10 cellular contexts compared by ENCODE assay signal in genomic region chr1:178371236-178371635, GRCh38.
DNase-seq lines count a peak whose midpoint lies in the region; TF ChIP-seq lines count a peak whose summit lies in the region.
"Had no signal": no experiment of that assay in that cellular context is flagged by ENCODE, and none has a peak within 500 bp of the region (broad histone marks: within the 10 kb centered on the region; RNA-seq: fewer than 3 reads in every experiment).

No MANE protein-coding gene starts in this region.

- no CpG with 5 or more reads among the region's 6 CpGs for WGBS in neuronal stem cell (ENCODE audit: extremely low coverage in 2 of 2, insufficient read length in 2 of 2, insufficient replicate concordance in 1 of 2), 2 donors

- H4K91ac ChIP-seq in neuronal stem cell (ENCODE audit: low read depth, low read length, poor library complexity) = no peak overlapping the region

- no peak overlapping the region for H3K23ac ChIP-seq in neuronal stem cell (ENCODE audit: low read depth, low read length, poor library complexity)

- TF ChIP-seq CTCF in AG10803 (conservative IDR thresholded peaks at IDR 0.05; ENCODE audit: low read length) (no peak), GM20000 (IDR thresholded peaks at IDR 0.05; ENCODE audit: extremely low read depth, missing control alignments) (no peak)

- no peak overlapping the region for H4K8ac ChIP-seq in neuronal stem cell (ENCODE audit: low read depth, low read length)

- no peak overlapping the region for H2BK12ac ChIP-seq in neuronal stem cell (ENCODE audit: low read length)

- H3K79me1 ChIP-seq in neuronal stem cell (ENCODE audit: low read depth, low read length) = no peaks in the 10 kb centered on the region

- peak overlapping the region; percentile 63 for H3K4me2 ChIP-seq in neuronal stem cell (ENCODE audit: insufficient read depth, low read length, poor library complexity, severe bottlenecking)

- no peak overlapping the region for H2BK15ac ChIP-seq in neuronal stem cell (ENCODE audit: low read length)

- H3K14ac ChIP-seq in neuronal stem cell (ENCODE audit: low read length) = no peak overlapping the region

- peak overlapping the region; percentile 62 for H2AFZ ChIP-seq in neuronal stem cell (ENCODE audit: low read length)

- DNase-seq in AG10803 (ENCODE audit: low read depth) (peak; percentile 22), RPMI7951 (ENCODE audit: low read depth) (peak; percentile 28), fibroblast of peridontal ligament (ENCODE audit: extremely low read depth) (peak; percentile 65), neuronal stem cell (ENCODE audit: low spot score) (peak; percentile 31), GM20000 (ENCODE audit: low spot score) (no peak), NCI-H187 (lab: John Stamatoyannopoulos, UW) (no peak), DMS79 (lab: John Stamatoyannopoulos, UW) (no peak)
- no peak for DNase-seq in activated CD4-positive, CD25-positive, alpha-beta regulatory T cell treated with anti-CD3 and anti-CD28 coated beads, Interleukin-2, amount 50 U/mL, for 72 hours
- DNase-seq: Caco-2, Kasumi-1 had no signal

- no peak overlapping the region for H2BK120ac ChIP-seq in neuronal stem cell (ENCODE audit: low read depth, low read length)

- no peaks in the 10 kb centered on the region for H3K36me3 ChIP-seq in neuronal stem cell (replicated peaks in 1 of 2; ENCODE audit: control insufficient read depth in 2 of 2, insufficient read depth in 2 of 2, low read length in 2 of 2)

- no peak overlapping the region for H2AK5ac ChIP-seq in neuronal stem cell (ENCODE audit: low read depth, low read length)

- H3K27me3 ChIP-seq in neuronal stem cell (ENCODE audit: control insufficient read depth in 3 of 3, insufficient read depth in 3 of 3, low read depth in 1 of 3, low read length in 3 of 3) = no peaks in the 10 kb centered on the region

- H3K4me3 ChIP-seq in AG10803 (ENCODE audit: low read length) (peak overlapping the region; percentile 50), neuronal stem cell (ENCODE audit: low read length in 2 of 2) (peak overlapping the region; percentile 37 to 69)

- H3K9ac ChIP-seq in neuronal stem cell (ENCODE audit: low read depth, low read length, poor library complexity) = no peak overlapping the region

- H3K4ac ChIP-seq in neuronal stem cell (ENCODE audit: low read length) = no peak overlapping the region

- H3K4me1 ChIP-seq in neuronal stem cell (ENCODE audit: control insufficient read depth in 2 of 2, insufficient read depth in 1 of 2, low read depth in 1 of 2, low read length in 2 of 2) = peaks cover 7 to 10% of the 10 kb centered on the region in 2 donors

- no peak overlapping the region for H3K18ac ChIP-seq in neuronal stem cell (ENCODE audit: low read length)

- no peak overlapping the region for H2BK5ac ChIP-seq in neuronal stem cell (ENCODE audit: low read length)

- H3K27ac ChIP-seq in neuronal stem cell (replicated peaks; ENCODE audit: low read length) = peak overlapping the region; percentile 49

- no peaks in the 10 kb centered on the region for H3K9me3 ChIP-seq in neuronal stem cell (replicated peaks in 1 of 2; ENCODE audit: control insufficient read depth in 2 of 2, insufficient read depth in 1 of 2, low read depth in 1 of 2, low read length in 2 of 2)
- H3K9me3 ChIP-seq: Caco-2 had no signal

Comparison
In these comparisons a context has a peak if more than half of its experiments do, and no peak if none do; other contexts are left out.
1. DNase-seq: peak in AG10803 (single experiment), RPMI7951 (single experiment), fibroblast of peridontal ligament (single experiment) and neuronal stem cell (single experiment); none in GM20000 (single experiment), activated CD4-positive, CD25-positive, alpha-beta regulatory T cell treated with anti-CD3 and anti-CD28 coated beads, Interleukin-2, amount 50 U/mL, for 72 hours (single experiment), NCI-H187 (0 of 2) and DMS79 (single experiment).